1 cellular context compared by ENCODE assay signal in the genomic region with DNA sequence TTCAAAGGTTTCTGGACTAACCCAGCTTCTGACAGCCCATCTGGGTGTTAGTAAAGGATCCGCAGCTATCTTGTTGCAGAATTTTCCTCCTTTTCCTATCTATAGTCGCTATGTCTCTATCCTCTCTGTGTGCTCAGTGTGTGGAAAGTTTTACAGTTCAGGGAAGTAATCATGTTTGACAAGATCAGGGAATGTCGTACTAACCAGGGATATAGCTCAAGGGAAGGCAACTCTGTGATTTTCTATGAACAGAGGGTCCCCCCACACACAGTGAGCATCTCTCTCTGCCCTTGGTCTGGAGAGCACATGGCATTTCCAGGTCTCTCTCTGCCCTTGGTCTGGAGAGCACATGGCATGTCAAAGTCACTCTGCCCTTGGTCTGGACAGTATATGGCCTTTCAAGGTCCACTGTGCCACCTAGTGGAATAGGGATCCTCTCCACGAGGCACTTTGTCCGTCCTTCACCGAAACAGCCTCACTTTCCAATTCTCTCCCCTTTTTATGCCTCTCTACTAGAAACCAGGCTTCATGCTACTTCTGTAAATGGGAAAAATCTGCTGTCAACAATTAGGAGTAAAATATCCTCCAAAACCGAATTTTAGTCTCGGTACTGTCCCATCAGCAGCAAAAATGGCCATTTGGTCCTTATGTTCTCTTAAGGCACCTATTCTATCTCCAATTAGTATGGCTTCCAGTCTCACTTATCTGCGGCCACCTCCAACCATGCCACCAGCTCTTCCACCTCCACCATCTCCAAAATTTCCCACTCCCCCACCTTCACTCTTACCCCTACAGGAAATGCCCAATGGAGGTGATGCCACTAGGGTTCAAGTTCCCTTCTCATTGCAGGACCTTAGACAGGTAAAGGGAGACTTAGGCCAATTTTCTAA.
TF ChIP-seq lines count a peak whose summit lies in the region.

No MANE protein-coding gene starts in this region.

TF ChIP-seq in K562, 482 proteins besides CTCF, POLR2A, EP300 and RAD21 (continued from another document and continues in another):
- TF ChIP-seq, protein P1, sequence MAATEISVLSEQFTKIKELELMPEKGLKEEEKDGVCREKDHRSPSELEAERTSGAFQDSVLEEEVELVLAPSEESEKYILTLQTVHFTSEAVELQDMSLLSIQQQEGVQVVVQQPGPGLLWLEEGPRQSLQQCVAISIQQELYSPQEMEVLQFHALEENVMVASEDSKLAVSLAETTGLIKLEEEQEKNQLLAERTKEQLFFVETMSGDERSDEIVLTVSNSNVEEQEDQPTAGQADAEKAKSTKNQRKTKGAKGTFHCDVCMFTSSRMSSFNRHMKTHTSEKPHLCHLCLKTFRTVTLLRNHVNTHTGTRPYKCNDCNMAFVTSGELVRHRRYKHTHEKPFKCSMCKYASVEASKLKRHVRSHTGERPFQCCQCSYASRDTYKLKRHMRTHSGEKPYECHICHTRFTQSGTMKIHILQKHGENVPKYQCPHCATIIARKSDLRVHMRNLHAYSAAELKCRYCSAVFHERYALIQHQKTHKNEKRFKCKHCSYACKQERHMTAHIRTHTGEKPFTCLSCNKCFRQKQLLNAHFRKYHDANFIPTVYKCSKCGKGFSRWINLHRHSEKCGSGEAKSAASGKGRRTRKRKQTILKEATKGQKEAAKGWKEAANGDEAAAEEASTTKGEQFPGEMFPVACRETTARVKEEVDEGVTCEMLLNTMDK (IDR thresholded peaks at IDR 0.05; ENCODE audit: borderline replicate concordance, insufficient read depth, low read depth, low read length, poor library complexity, severe bottlenecking): peak; percentile 65
- TF ChIP-seq SNIP1 (IDR thresholded peaks at IDR 0.05; ENCODE audit: low read depth) (no peak), BCL6 (CRISPR knock-in tag; IDR thresholded peaks at IDR 0.05) (no peak), KLF6 (CRISPR knock-in tag; IDR thresholded peaks at IDR 0.05; ENCODE audit: borderline replicate concordance) (no peak), FOXA3 (CRISPR knock-in tag; conservative IDR thresholded peaks at IDR 0.05 in 1 of 2, IDR thresholded peaks at IDR 0.05 in 1 of 2) (peak in 1 of 2 experiments; percentile 60; a peak in 1 of 4 replicates), SIN3B (IDR thresholded peaks at IDR 0.05; ENCODE audit: low read depth) (no peak), SRSF1 (IDR thresholded peaks at IDR 0.05; ENCODE audit: low read depth, low read length) (no peak), HCFC1 (IDR thresholded peaks at IDR 0.05; ENCODE audit: low read depth, low read length) (no peak), ATF7 (IDR thresholded peaks at IDR 0.05) (no peak), SUPT5H (IDR thresholded peaks at IDR 0.05) (no peak), PRPF4 (IDR thresholded peaks at IDR 0.05; ENCODE audit: insufficient read depth, low read depth, low read length, poor library complexity, severe bottlenecking) (no peak), MBD2 (IDR thresholded peaks at IDR 0.05; ENCODE audit: borderline replicate concordance, low read depth) (no peak), PURB (CRISPR knock-in tag; IDR thresholded peaks at IDR 0.05; ENCODE audit: low read depth) (peak; percentile 85; the same call in 1 of the 2 replicates), GTF2A2 (tag; IDR thresholded peaks at IDR 0.05) (no peak), TARDBP (IDR thresholded peaks at IDR 0.05) (no peak), COPS2 (conservative IDR thresholded peaks at IDR 0.05) (no peak), PHF21A (IDR thresholded peaks at IDR 0.05; ENCODE audit: borderline replicate concordance, low read depth) (no peak), ZNF165 (CRISPR knock-in tag; IDR thresholded peaks at IDR 0.05; ENCODE audit: borderline replicate concordance) (no peak), FOXK2 (conservative IDR thresholded peaks at IDR 0.05 in 1 of 2, IDR thresholded peaks at IDR 0.05 in 1 of 2; ENCODE audit: low read depth in 2 of 2) (no peak), TRIM28 (IDR thresholded peaks at IDR 0.05) (no peak), TAF9B (IDR thresholded peaks at IDR 0.05; ENCODE audit: partially characterized antibody) (no peak), HLTF (IDR thresholded peaks at IDR 0.05) (no peak), ZNF780A (CRISPR knock-in tag; IDR thresholded peaks at IDR 0.05) (no peak), ATF1 (CRISPR knock-in tag; IDR thresholded peaks at IDR 0.05) (0 out of 2 replicates have a peak, but pooled peaks have one; percentile 18), ATF1 (tag; IDR thresholded peaks at IDR 0.05) (no peak), ZSCAN32 (CRISPR knock-in tag; IDR thresholded peaks at IDR 0.05) (no peak), BCOR (IDR thresholded peaks at IDR 0.05) (no peak), HNRNPL (IDR thresholded peaks at IDR 0.05; ENCODE audit: low read depth, low read length) (no peak), C11orf30 (IDR thresholded peaks at IDR 0.05; ENCODE audit: low read depth) (no peak), TCF7 (IDR thresholded peaks at IDR 0.05; ENCODE audit: borderline replicate concordance) (no peak), ZC3H4 (CRISPR knock-in tag; IDR thresholded peaks at IDR 0.05; ENCODE audit: borderline replicate concordance) (peak; percentile 87; the same call in 1 of the 2 replicates), ZNF143 (CRISPR knock-in tag; IDR thresholded peaks at IDR 0.05) (peak; percentile 51; the same call in 1 of the 2 replicates), DPF2 (IDR thresholded peaks at IDR 0.05) (no peak), FOXP1 (CRISPR knock-in tag; IDR thresholded peaks at IDR 0.05) (peak; percentile 74; the same call in 1 of the 2 replicates), PCBP1 (IDR thresholded peaks at IDR 0.05; ENCODE audit: low read depth, low read length, poor library complexity, severe bottlenecking) (no peak), POU5F1 (IDR thresholded peaks at IDR 0.05; ENCODE audit: borderline replicate concordance, low read depth, low read length, partially characterized antibody) (no peak), CBX5 (IDR thresholded peaks at IDR 0.05; ENCODE audit: borderline replicate concordance, low read depth) (no peak)
- TF ChIP-seq, protein P2, sequence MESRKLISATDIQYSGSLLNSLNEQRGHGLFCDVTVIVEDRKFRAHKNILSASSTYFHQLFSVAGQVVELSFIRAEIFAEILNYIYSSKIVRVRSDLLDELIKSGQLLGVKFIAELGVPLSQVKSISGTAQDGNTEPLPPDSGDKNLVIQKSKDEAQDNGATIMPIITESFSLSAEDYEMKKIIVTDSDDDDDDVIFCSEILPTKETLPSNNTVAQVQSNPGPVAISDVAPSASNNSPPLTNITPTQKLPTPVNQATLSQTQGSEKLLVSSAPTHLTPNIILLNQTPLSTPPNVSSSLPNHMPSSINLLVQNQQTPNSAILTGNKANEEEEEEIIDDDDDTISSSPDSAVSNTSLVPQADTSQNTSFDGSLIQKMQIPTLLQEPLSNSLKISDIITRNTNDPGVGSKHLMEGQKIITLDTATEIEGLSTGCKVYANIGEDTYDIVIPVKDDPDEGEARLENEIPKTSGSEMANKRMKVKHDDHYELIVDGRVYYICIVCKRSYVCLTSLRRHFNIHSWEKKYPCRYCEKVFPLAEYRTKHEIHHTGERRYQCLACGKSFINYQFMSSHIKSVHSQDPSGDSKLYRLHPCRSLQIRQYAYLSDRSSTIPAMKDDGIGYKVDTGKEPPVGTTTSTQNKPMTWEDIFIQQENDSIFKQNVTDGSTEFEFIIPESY (CRISPR knock-in tag; IDR thresholded peaks at IDR 0.05): no peak
- TF ChIP-seq, protein P3, sequence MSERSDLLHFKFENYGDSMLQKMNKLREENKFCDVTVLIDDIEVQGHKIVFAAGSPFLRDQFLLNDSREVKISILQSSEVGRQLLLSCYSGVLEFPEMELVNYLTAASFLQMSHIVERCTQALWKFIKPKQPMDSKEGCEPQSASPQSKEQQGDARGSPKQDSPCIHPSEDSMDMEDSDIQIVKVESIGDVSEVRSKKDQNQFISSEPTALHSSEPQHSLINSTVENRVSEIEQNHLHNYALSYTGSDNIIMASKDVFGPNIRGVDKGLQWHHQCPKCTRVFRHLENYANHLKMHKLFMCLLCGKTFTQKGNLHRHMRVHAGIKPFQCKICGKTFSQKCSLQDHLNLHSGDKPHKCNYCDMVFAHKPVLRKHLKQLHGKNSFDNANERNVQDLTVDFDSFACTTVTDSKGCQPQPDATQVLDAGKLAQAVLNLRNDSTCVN (CRISPR knock-in tag; IDR thresholded peaks at IDR 0.05): no peak
- TF ChIP-seq, protein P4, sequence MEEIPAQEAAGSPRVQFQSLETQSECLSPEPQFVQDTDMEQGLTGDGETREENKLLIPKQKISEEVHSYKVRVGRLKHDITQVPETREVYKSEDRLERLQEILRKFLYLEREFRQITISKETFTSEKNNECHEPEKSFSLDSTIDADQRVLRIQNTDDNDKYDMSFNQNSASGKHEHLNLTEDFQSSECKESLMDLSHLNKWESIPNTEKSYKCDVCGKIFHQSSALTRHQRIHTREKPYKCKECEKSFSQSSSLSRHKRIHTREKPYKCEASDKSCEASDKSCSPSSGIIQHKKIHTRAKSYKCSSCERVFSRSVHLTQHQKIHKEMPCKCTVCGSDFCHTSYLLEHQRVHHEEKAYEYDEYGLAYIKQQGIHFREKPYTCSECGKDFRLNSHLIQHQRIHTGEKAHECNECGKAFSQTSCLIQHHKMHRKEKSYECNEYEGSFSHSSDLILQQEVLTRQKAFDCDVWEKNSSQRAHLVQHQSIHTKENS (CRISPR knock-in tag; IDR thresholded peaks at IDR 0.05): no peak
- TF ChIP-seq, protein P5, sequence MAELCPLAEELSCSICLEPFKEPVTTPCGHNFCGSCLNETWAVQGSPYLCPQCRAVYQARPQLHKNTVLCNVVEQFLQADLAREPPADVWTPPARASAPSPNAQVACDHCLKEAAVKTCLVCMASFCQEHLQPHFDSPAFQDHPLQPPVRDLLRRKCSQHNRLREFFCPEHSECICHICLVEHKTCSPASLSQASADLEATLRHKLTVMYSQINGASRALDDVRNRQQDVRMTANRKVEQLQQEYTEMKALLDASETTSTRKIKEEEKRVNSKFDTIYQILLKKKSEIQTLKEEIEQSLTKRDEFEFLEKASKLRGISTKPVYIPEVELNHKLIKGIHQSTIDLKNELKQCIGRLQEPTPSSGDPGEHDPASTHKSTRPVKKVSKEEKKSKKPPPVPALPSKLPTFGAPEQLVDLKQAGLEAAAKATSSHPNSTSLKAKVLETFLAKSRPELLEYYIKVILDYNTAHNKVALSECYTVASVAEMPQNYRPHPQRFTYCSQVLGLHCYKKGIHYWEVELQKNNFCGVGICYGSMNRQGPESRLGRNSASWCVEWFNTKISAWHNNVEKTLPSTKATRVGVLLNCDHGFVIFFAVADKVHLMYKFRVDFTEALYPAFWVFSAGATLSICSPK (IDR thresholded peaks at IDR 0.05; ENCODE audit: borderline replicate concordance): no peak
- TF ChIP-seq, protein P6, sequence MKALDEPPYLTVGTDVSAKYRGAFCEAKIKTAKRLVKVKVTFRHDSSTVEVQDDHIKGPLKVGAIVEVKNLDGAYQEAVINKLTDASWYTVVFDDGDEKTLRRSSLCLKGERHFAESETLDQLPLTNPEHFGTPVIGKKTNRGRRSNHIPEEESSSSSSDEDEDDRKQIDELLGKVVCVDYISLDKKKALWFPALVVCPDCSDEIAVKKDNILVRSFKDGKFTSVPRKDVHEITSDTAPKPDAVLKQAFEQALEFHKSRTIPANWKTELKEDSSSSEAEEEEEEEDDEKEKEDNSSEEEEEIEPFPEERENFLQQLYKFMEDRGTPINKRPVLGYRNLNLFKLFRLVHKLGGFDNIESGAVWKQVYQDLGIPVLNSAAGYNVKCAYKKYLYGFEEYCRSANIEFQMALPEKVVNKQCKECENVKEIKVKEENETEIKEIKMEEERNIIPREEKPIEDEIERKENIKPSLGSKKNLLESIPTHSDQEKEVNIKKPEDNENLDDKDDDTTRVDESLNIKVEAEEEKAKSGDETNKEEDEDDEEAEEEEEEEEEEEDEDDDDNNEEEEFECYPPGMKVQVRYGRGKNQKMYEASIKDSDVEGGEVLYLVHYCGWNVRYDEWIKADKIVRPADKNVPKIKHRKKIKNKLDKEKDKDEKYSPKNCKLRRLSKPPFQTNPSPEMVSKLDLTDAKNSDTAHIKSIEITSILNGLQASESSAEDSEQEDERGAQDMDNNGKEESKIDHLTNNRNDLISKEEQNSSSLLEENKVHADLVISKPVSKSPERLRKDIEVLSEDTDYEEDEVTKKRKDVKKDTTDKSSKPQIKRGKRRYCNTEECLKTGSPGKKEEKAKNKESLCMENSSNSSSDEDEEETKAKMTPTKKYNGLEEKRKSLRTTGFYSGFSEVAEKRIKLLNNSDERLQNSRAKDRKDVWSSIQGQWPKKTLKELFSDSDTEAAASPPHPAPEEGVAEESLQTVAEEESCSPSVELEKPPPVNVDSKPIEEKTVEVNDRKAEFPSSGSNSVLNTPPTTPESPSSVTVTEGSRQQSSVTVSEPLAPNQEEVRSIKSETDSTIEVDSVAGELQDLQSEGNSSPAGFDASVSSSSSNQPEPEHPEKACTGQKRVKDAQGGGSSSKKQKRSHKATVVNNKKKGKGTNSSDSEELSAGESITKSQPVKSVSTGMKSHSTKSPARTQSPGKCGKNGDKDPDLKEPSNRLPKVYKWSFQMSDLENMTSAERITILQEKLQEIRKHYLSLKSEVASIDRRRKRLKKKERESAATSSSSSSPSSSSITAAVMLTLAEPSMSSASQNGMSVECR (CRISPR knock-in tag; IDR thresholded peaks at IDR 0.05): peak; percentile 55; the same call in 1 of the 2 replicates
- TF ChIP-seq, protein P7, sequence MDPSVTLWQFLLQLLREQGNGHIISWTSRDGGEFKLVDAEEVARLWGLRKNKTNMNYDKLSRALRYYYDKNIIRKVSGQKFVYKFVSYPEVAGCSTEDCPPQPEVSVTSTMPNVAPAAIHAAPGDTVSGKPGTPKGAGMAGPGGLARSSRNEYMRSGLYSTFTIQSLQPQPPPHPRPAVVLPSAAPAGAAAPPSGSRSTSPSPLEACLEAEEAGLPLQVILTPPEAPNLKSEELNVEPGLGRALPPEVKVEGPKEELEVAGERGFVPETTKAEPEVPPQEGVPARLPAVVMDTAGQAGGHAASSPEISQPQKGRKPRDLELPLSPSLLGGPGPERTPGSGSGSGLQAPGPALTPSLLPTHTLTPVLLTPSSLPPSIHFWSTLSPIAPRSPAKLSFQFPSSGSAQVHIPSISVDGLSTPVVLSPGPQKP (CRISPR knock-in tag; IDR thresholded peaks at IDR 0.05): 0 out of 2 replicates have a peak, but pooled peaks have one; percentile 42
- TF ChIP-seq, protein P8, sequence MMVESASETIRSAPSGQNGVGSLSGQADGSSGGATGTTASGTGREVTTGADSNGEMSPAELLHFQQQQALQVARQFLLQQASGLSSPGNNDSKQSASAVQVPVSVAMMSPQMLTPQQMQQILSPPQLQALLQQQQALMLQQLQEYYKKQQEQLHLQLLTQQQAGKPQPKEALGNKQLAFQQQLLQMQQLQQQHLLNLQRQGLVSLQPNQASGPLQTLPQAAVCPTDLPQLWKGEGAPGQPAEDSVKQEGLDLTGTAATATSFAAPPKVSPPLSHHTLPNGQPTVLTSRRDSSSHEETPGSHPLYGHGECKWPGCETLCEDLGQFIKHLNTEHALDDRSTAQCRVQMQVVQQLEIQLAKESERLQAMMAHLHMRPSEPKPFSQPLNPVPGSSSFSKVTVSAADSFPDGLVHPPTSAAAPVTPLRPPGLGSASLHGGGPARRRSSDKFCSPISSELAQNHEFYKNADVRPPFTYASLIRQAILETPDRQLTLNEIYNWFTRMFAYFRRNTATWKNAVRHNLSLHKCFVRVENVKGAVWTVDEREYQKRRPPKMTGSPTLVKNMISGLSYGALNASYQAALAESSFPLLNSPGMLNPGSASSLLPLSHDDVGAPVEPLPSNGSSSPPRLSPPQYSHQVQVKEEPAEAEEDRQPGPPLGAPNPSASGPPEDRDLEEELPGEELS (CRISPR knock-in tag; IDR thresholded peaks at IDR 0.05; ENCODE audit: borderline replicate concordance): no peak
